1 cellular context compared by ENCODE assay signal in genomic region chr12:52026267-52026666, GRCh38.
TF ChIP-seq lines count a peak whose summit lies in the region.

No MANE protein-coding gene starts in this region.

TF ChIP-seq in H1, 55 proteins besides CTCF, POLR2A, EP300 and RAD21:
- no peak for TF ChIP-seq RBBP5 (IDR thresholded peaks at IDR 0.05; ENCODE audit: borderline replicate concordance, low read depth, low read length)
- no peak for TF ChIP-seq BCL11A (IDR thresholded peaks at IDR 0.05; ENCODE audit: low read depth in 2 of 2, low read length in 2 of 2)
- no peak for TF ChIP-seq PHF8 (conservative IDR thresholded peaks at IDR 0.05; ENCODE audit: low read depth, low read length)
- no peak for TF ChIP-seq CHD7 (IDR thresholded peaks at IDR 0.05; ENCODE audit: insufficient replicate concordance, low read length)
- TF ChIP-seq JUN (IDR thresholded peaks at IDR 0.05; ENCODE audit: low read depth, low read length) = no peak
- TF ChIP-seq SP4 (IDR thresholded peaks at IDR 0.05; ENCODE audit: low read length) = no peak
- TF ChIP-seq TCF12 (IDR thresholded peaks at IDR 0.05; ENCODE audit: low read depth, low read length) = no peak
- TF ChIP-seq KDM1A (IDR thresholded peaks at IDR 0.05; ENCODE audit: borderline replicate concordance, low read length) = no peak
- TF ChIP-seq SRF (IDR thresholded peaks at IDR 0.05; ENCODE audit: low read depth, low read length) = no peak
- no peak for TF ChIP-seq RXRA (IDR thresholded peaks at IDR 0.05; ENCODE audit: insufficient read depth, low read depth, low read length)
- TF ChIP-seq CREB1 (IDR thresholded peaks at IDR 0.05) = no peak
- no peak for TF ChIP-seq BRCA1 (IDR thresholded peaks at IDR 0.05; ENCODE audit: low read depth, low read length)
- TF ChIP-seq CEBPB (IDR thresholded peaks at IDR 0.05; ENCODE audit: low read depth, low read length) = no peak
- no peak for TF ChIP-seq CBX5 (IDR thresholded peaks at IDR 0.05; ENCODE audit: low read depth, low read length)
- no peak for TF ChIP-seq SP2 (IDR thresholded peaks at IDR 0.05; ENCODE audit: low read length)
- no peak for TF ChIP-seq RNF2 (IDR thresholded peaks at IDR 0.05; ENCODE audit: borderline replicate concordance, low read depth, low read length, missing control alignments, poor library complexity, severe bottlenecking)
- no peak for TF ChIP-seq BACH1 (IDR thresholded peaks at IDR 0.05; ENCODE audit: low read length)
- TF ChIP-seq CTBP2 (IDR thresholded peaks at IDR 0.05; ENCODE audit: borderline replicate concordance, insufficient read depth, insufficient read length, low read length) = no peak
